In the genomic region with DNA sequence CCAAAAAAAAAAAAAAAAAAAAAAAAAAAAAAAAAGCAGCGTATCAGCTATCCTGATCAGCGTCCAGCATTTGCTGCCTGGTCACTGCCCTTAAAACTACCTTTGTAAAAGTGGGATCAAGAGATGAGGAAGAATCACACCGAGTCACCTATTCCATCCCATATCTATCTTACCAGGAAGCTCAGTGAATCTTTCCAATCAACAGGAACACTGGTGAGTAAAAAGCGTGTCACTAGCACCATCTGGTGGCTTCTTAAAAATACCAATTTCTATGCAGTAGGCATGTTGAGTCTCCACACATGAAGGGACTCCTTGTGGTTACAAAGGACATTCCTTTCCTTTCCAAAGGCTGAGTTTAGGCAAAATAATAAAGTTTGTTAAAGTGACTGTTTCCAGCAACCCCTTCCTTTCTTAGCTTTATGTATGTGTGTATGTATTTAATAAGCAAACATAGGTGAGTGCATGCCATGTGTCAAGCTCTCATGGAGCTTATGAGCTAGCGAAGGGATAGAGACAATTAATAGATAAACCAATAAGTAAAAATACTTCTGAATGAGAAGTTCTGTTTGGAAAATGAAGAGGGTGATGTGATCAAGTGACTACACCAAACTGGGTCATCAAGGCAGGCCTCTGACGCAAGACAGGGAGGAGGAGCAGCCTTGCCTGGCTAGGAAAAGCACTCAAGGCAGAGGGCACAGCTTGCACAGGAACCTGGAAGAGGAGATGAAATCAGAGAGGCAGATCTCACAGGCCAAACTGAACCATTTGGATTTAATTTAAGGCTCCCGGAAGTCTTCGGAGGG, we compare ENCODE assay signal across 8 cellular contexts. TPM values are rescaled to one million over a fixed set of nuclear protein-coding genes. Genes with fewer than 3 reads are reported as not detected.
A peak's percentile ranks its signal among the peaks of the same experiment; 100 is the strongest.
DNase-seq lines count a peak whose midpoint lies in the region; ATAC-seq, FAIRE-seq and TF ChIP-seq lines count a peak whose summit lies in the region.

No MANE protein-coding gene starts in this region.

- intact Hi-C loops in posterior vena cava (cut with DNase I): loop anchor here (1.0 to 2.0 kb wide), 2 partner anchors 72 to 74 kb away; no protein-coding TSS in a partner anchor

- H3K4me1 ChIP-seq in NT2/D1 (ENCODE audit: insufficient read depth, insufficient read length) (no peaks in the 10 kb centered on the region), tibial nerve (no peaks in the 10 kb centered on the region)

- FAIRE-seq in D721Med (lab: Jason Lieb, UNC): peak; percentile 89

- no peak for DNase-seq in D721Med (ENCODE audit: insufficient read length, low spot score)
- DNase-seq in HuH-7.5 (ENCODE audit: low spot score): peak; percentile 38
- DNase-seq in NT2/D1 (ENCODE audit: low read depth, low spot score): peak; percentile 60
- DNase-seq in cerebellar cortex (ENCODE audit: low spot score): peak; percentile 80
- peak; percentile 61 for DNase-seq in kidney glomerular epithelial cell (lab: John Stamatoyannopoulos, UW)
- peak in 1 of 2 donors; percentile 52 for DNase-seq in tibial nerve (ENCODE audit: low spot score in 2 of 2)
- DNase-seq in posterior vena cava (ENCODE audit: low spot score): no peak

- H3K27me3 ChIP-seq in NT2/D1 (ENCODE audit: insufficient read depth, insufficient read length): no peaks in the 10 kb centered on the region
- H3K27me3 ChIP-seq in tibial nerve: no peaks in the 10 kb centered on the region

- no peak overlapping the region for H3K9ac ChIP-seq in NT2/D1 (ENCODE audit: insufficient read length, low read depth)

- WGBS in tibial nerve, 2 donors: 48 to 49% methylated on average over 8 of the region's 8 CpGs

- no peaks in the 10 kb centered on the region for H3K36me3 ChIP-seq in NT2/D1 (ENCODE audit: insufficient read depth, insufficient read length, low read length)
- no peaks in the 10 kb centered on the region for H3K36me3 ChIP-seq in tibial nerve

- H3K27ac ChIP-seq in tibial nerve: no peak overlapping the region

- TF ChIP-seq POLR2A in tibial nerve (IDR thresholded peaks at IDR 0.05): no peak

- TF ChIP-seq CTCF in D721Med (IDR thresholded peaks at IDR 0.05; ENCODE audit: insufficient read depth, missing control alignments) (peak; percentile 78), tibial nerve (IDR thresholded peaks at IDR 0.05) (peak; percentile 47 to 84 (median 66))

- no peak for TF ChIP-seq EP300 in tibial nerve (IDR thresholded peaks at IDR 0.05)

- H3K4me3 ChIP-seq in NT2/D1 (ENCODE audit: insufficient read length, low read depth) (no peak overlapping the region), tibial nerve (no peak overlapping the region)

- H3K9me3 ChIP-seq in NT2/D1 (ENCODE audit: insufficient read depth, low read length): no peaks in the 10 kb centered on the region
- H3K9me3 ChIP-seq in tibial nerve: no peaks in the 10 kb centered on the region

- ATAC-seq in GM19455 (IDR thresholded peaks at IDR 0.05; ENCODE audit: unreplicated experiment): peak; percentile 59

RNA-seq across cellular contexts. Expression of a gene that starts 13.9 kb away (rescaled TPM):
- not detected for total RNA-seq in tibial nerve
- not detected for total RNA-seq in posterior vena cava

Comparison
In these comparisons a context has a peak if more than half of its experiments do, and no peak if none do; other contexts are left out.
1. DNase-seq: peak in HuH-7.5 (single experiment), NT2/D1 (single experiment), cerebellar cortex (single experiment) and kidney glomerular epithelial cell (single experiment); none in D721Med (single experiment) and posterior vena cava (single experiment).